In the genomic region with DNA sequence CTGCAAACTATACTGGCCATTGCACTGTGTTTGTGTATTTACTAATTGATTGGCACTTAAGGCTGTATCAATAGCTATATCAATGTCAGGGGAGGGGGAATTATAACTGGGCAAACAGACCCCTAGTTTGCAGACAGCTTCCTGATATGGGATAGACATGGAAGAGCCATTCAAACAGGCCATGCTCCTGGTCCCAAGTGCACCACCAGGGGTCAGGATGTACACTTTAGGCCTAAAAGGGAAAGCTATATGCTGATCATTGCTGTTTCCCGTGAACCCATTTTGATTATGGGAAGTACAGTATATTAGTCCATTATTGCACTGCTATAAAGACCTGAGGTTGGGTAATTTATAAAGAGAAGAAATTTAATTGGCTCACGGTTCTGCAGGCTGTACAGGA, we compare ENCODE assay signal across 14 cellular contexts.
A peak's percentile ranks its signal among the peaks of the same experiment; 100 is the strongest.
DNase-seq lines count a peak whose midpoint lies in the region; ATAC-seq and TF ChIP-seq lines count a peak whose summit lies in the region.
"Had no signal": no experiment of that assay in that cellular context is flagged by ENCODE, and none has a peak within 500 bp of the region (broad histone marks: within the 10 kb centered on the region; RNA-seq: fewer than 3 reads in every experiment).

No MANE protein-coding gene starts in this region.

- no peak overlapping the region for H3K9ac ChIP-seq in PC-3 (ENCODE audit: low read length)
- H3K9ac ChIP-seq: BLaER1 treated with 17β-estradiol and CSF1 and Interleukin-3, amounts not matched to agents 10 nM and 100 nM had no signal

- H2AFZ ChIP-seq in PC-3 (ENCODE audit: low read length) = no peak overlapping the region

- H3F3A ChIP-seq in PC-3 (ENCODE audit: low read length, unreplicated experiment) = no peaks in the 10 kb centered on the region

- H3K9me3 Mint-ChIP-seq in CD4-positive, alpha-beta T cell = no peaks in the 10 kb centered on the region
- H3K9me3 Mint-ChIP-seq: activated CD4-positive, alpha-beta memory T cell treated with anti-CD3 and anti-CD28 coated beads, Interleukin-2, amount 10 ng/mL, durations not matched to agents 7 days and 5 days had no signal

- CTCF ChIA-PET in PC-3 (lab: Charles Lee) = no interaction called here
- CTCF ChIA-PET in CD4-positive, alpha-beta T cell (lab: Charles Lee) = no interaction called here
- CTCF ChIA-PET in A673 (lab: Charles Lee) = no interaction called here

- POLR2A ChIA-PET in PC-3 (lab: Charles Lee; ENCODE audit: unreplicated experiment) (no interaction called here), A673 (lab: Charles Lee; ENCODE audit: low non-redundant PET) (no interaction called here)
- POLR2A ChIA-PET in CD4-positive, alpha-beta T cell (lab: Charles Lee) = no interaction called here

- intact Hi-C loops in PC-3 (cut with micrococcal nuclease) = no loop called here
- intact Hi-C loops in CD4-positive, alpha-beta T cell (cut with DNase I, micrococcal nuclease) = no loop called here
- intact Hi-C loops in A673 (cut with micrococcal nuclease; ENCODE audit: unreplicated experiment) = no loop called here

- H3K4me3 Mint-ChIP-seq in CD4-positive, alpha-beta T cell = no peak overlapping the region
- H3K4me3 Mint-ChIP-seq: activated CD4-positive, alpha-beta memory T cell treated with anti-CD3 and anti-CD28 coated beads, Interleukin-2, amount 10 ng/mL, durations not matched to agents 7 days and 5 days; brain; IgD-negative memory B cell had no signal

- H3K79me2 ChIP-seq in PC-3 (ENCODE audit: low read length) = no peaks in the 10 kb centered on the region

- H3K4me1 Mint-ChIP-seq in CD4-positive, alpha-beta T cell (ENCODE audit: low read depth) = no peaks in the 10 kb centered on the region
- H3K4me1 Mint-ChIP-seq: activated CD4-positive, alpha-beta memory T cell treated with anti-CD3 and anti-CD28 coated beads, Interleukin-2, amount 10 ng/mL, durations not matched to agents 7 days and 5 days; IgD-negative memory B cell had no signal

- no peak overlapping the region for H3K4me2 ChIP-seq in PC-3 (ENCODE audit: low read length)
- H3K4me2 ChIP-seq: BLaER1 treated with 17β-estradiol and CSF1 and Interleukin-3, amounts not matched to agents 10 nM and 100 nM had no signal

- TF ChIP-seq CTCF in PC-3 (conservative IDR thresholded peaks at IDR 0.05; ENCODE audit: low read depth, low read length) = peak; percentile 46
- TF ChIP-seq CTCF in foreskin keratinocyte (conservative IDR thresholded peaks at IDR 0.05) = peak; percentile 49
- no peak for TF ChIP-seq CTCF in CD4-positive, alpha-beta T cell (IDR thresholded peaks at IDR 0.05)
- TF ChIP-seq CTCF in A673 (conservative IDR thresholded peaks at IDR 0.05; ENCODE audit: low read depth, low read length) = no peak

- H3K36me3 Mint-ChIP-seq in CD4-positive, alpha-beta T cell (ENCODE audit: low read depth) = no peaks in the 10 kb centered on the region
- H3K36me3 Mint-ChIP-seq: brain, IgD-negative memory B cell had no signal

- no peak overlapping the region for H3K4me3 ChIP-seq in PC-3 (ENCODE audit: low read length)
- H3K4me3 ChIP-seq in A673 (ENCODE audit: low read depth, low read length, poor library complexity, severe bottlenecking) = no peak overlapping the region
- H3K4me3 ChIP-seq: BLaER1 treated with 17β-estradiol and CSF1 and Interleukin-3, amounts not matched to agents 10 nM and 100 nM; thyroid gland had no signal

- H3K27ac Mint-ChIP-seq in CD4-positive, alpha-beta T cell = no peak overlapping the region
- H3K27ac Mint-ChIP-seq: activated CD4-positive, alpha-beta memory T cell treated with anti-CD3 and anti-CD28 coated beads, Interleukin-2, amount 10 ng/mL, durations not matched to agents 7 days and 5 days; brain had no signal

- H3K36me3 ChIP-seq in PC-3 (ENCODE audit: low read depth, low read length) = no peaks in the 10 kb centered on the region
- H3K36me3 ChIP-seq in A673 (ENCODE audit: insufficient read depth, low read length, poor library complexity, severe bottlenecking) = no peaks in the 10 kb centered on the region
- H3K36me3 ChIP-seq: BLaER1 treated with 17β-estradiol and CSF1 and Interleukin-3, amounts not matched to agents 10 nM and 100 nM; thyroid gland had no signal

- 0 out of 2 replicates have a peak, but pooled peaks have one; percentile 31 for ATAC-seq in PC-3
- no peak for ATAC-seq in foreskin keratinocyte
- no peak for ATAC-seq in CD4-positive, alpha-beta T cell (ENCODE audit: poor library complexity)
- no peak for ATAC-seq in HG03039 (IDR thresholded peaks at IDR 0.05; ENCODE audit: unreplicated experiment)

- H3K27me3 ChIP-seq in PC-3 (ENCODE audit: low read length) = peaks cover 13% of the 10 kb centered on the region; the same call in 1 of the 2 replicates
- no peaks in the 10 kb centered on the region for H3K27me3 ChIP-seq in foreskin keratinocyte
- no peaks in the 10 kb centered on the region for H3K27me3 ChIP-seq in CD4-positive, alpha-beta T cell (ENCODE audit: control insufficient read depth, insufficient read depth, low read length)
- H3K27me3 ChIP-seq in A673 (replicated peaks; ENCODE audit: insufficient read depth, low read depth, low read length, poor library complexity) = no peaks in the 10 kb centered on the region
- H3K27me3 ChIP-seq: BLaER1 treated with 17β-estradiol and CSF1 and Interleukin-3, amounts not matched to agents 10 nM and 100 nM; thyroid gland had no signal

- H3K9me2 ChIP-seq in PC-3 (replicated peaks; ENCODE audit: low read length) = no peaks in the 10 kb centered on the region

- H3K27ac ChIP-seq in PC-3 (ENCODE audit: low read length) = no peak overlapping the region
- no peak overlapping the region for H3K27ac ChIP-seq in foreskin keratinocyte
- no peak overlapping the region for H3K27ac ChIP-seq in CD4-positive, alpha-beta T cell (ENCODE audit: low read depth, low read length)
- no peak overlapping the region for H3K27ac ChIP-seq in A673 (ENCODE audit: low read depth, low read length, poor library complexity, severe bottlenecking)
- H3K27ac ChIP-seq: BLaER1 treated with 17β-estradiol and CSF1 and Interleukin-3, amounts not matched to agents 10 nM and 100 nM; thyroid gland had no signal

- BruUV-seq in PC-3 (replicated peaks; lab: Mats Ljungman, UMichigan) (no TSS peak), A673 (replicated peaks; lab: Mats Ljungman, UMichigan) (no TSS peak)

- in situ Hi-C loops in ACHN (cut with HindIII; ENCODE audit: low pct_ligation_motif_present, low pct_unique_long_range_greater_than_20kb, low sequenced_read_pairs) = no loop called here

- peaks cover 23% of the 10 kb centered on the region for H3K27me3 Mint-ChIP-seq in CD4-positive, alpha-beta T cell

- no peaks in the 10 kb centered on the region for H3K9me3 ChIP-seq in PC-3 (ENCODE audit: low read length)
- H3K9me3 ChIP-seq in CD4-positive, alpha-beta T cell (ENCODE audit: control insufficient read depth, low read length) = no peaks in the 10 kb centered on the region
- H3K9me3 ChIP-seq in A673 (ENCODE audit: low read depth, low read length, poor library complexity, severe bottlenecking) = peaks cover 4% of the 10 kb centered on the region
- H3K9me3 ChIP-seq: BLaER1 treated with 17β-estradiol and CSF1 and Interleukin-3, amounts not matched to agents 10 nM and 100 nM; thyroid gland had no signal

- H3K4me1 ChIP-seq in PC-3 (ENCODE audit: insufficient read depth, low read length) (no peaks in the 10 kb centered on the region), foreskin keratinocyte (no peaks in the 10 kb centered on the region), A673 (ENCODE audit: insufficient read depth, low read length, poor library complexity, severe bottlenecking) (no peaks in the 10 kb centered on the region)
- H3K4me1 ChIP-seq: BLaER1 treated with 17β-estradiol and CSF1 and Interleukin-3, amounts not matched to agents 10 nM and 100 nM; thyroid gland had no signal

- no peaks in the 10 kb centered on the region for H4K20me1 ChIP-seq in PC-3 (ENCODE audit: low read length)
- H4K20me1 ChIP-seq: BLaER1 treated with 17β-estradiol and CSF1 and Interleukin-3, amounts not matched to agents 10 nM and 100 nM had no signal

- DNase-seq in ACHN (peak; percentile 2), ELR (ENCODE audit: low read depth) (peak; percentile 1), PC-3 (peak; percentile 11), foreskin keratinocyte (no peak), A673 (ENCODE audit: low spot score) (no peak), NCI-H2081 treated with DMSO at 0.1 percent for 48 hours (lab: John Stamatoyannopoulos, UW) (no peak)
- no peak for DNase-seq in CD4-positive, alpha-beta T cell
- DNase-seq: activated CD4-positive, alpha-beta memory T cell treated with anti-CD3 and anti-CD28 coated beads, Interleukin-2, amount 10 ng/mL, durations not matched to agents 7 days and 5 days; NCI-H1694; thyroid gland had no signal

Comparison
In these comparisons a context has a peak if more than half of its experiments do, and no peak if none do; other contexts are left out.
1. DNase-seq: peak in ACHN (single experiment), ELR (single experiment) and PC-3 (single experiment); none in foreskin keratinocyte (0 of 2), CD4-positive, alpha-beta T cell (0 of 10), A673 (single experiment) and NCI-H2081 treated with DMSO at 0.1 percent for 48 hours (single experiment).
2. CTCF ChIP-seq: peak in PC-3 (single experiment) and foreskin keratinocyte (single experiment); none in CD4-positive, alpha-beta T cell (single experiment) and A673 (single experiment).